Comparison of ENCODE assay signal across 23 cellular contexts in the genomic region with DNA sequence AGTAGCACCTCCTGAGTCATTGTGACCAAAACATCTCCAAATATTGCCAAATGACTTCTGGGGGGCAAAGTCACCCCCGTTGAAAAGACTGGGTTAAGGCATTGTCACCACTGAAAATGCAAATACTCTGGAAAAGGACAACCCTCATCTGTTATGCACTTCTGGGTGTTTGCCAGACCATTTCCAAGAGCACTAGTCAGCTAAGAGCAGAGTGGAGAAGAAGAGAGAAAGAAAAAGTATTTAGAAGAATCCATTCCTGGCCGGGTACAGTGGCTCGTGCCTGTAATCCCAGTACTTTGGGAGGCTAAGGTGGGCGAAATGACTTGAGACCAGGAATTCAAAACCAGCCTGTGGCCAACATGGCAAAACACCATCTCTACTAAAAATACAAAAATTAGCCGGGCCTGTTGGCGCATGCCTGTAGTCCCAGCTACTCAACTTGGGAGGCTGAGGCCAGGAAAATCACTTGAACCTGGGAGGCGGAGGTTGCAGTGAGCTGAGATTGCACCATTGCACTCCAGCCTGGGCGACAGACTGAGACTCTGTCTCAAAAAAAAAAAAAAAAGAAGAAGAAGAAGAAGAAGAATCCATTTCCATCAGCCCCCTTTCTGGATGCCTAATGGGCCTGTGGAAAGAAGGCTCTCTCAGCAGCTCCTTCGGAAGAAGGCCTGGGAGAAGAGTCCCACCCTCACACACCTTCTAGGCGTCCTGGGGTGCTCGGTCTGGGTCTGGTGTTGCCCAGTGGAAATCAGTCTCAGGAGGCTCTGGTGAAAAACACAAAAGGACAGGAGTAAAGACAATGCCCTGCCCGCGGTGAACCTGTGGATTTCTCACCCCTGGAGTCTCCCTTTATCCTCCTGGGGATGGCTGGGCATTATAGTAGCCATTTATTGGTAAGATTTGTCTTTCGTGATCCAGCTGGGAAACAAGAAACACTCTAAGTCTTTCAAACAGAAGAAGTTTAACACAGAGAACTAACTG. TPM values are rescaled to one million over a fixed set of nuclear protein-coding genes. Genes with fewer than 3 reads are reported as not detected.
A peak's percentile ranks its signal among the peaks of the same experiment; 100 is the strongest.
DNase-seq lines count a peak whose midpoint lies in the region; ATAC-seq, FAIRE-seq and TF ChIP-seq lines count a peak whose summit lies in the region.
"Had no signal": no experiment of that assay in that cellular context is flagged by ENCODE, and none has a peak within 500 bp of the region (broad histone marks: within the 10 kb centered on the region; RNA-seq: fewer than 3 reads in every experiment).

No MANE protein-coding gene starts in this region.

- H2AFZ ChIP-seq in H1 (ENCODE audit: low read length), result no peak overlapping the region
- H2AFZ ChIP-seq: hepatocyte had no signal

- H4K8ac ChIP-seq in H1 (ENCODE audit: extremely low read depth, insufficient read depth, low read length), result no peak overlapping the region

- no peaks in the 10 kb centered on the region for H3K79me1 ChIP-seq in H1 (ENCODE audit: low read depth, low read length)

- H3K27me3 ChIP-seq in H1 (replicated peaks in 1 of 4; ENCODE audit: control insufficient read depth in 3 of 4, extremely low read depth in 1 of 4, insufficient read depth in 3 of 4, low read length in 3 of 4), result peaks cover 0 to 26% (median 20%) of the 10 kb centered on the region in 4 experiments; a peak in 6 of 7 replicates
- H3K27me3 ChIP-seq: hepatocyte, SJSA1 had no signal

- no peak overlapping the region for H3K14ac ChIP-seq in H1 (ENCODE audit: insufficient read length)

- FAIRE-seq in H1 (lab: Jason Lieb, UNC), result no peak
- FAIRE-seq: GM12878, K562 had no signal

- no peak overlapping the region for H2BK120ac ChIP-seq in H1 (replicated peaks; ENCODE audit: low read depth, low read length)

- H2BK20ac ChIP-seq in H1 (ENCODE audit: low read length), result peak overlapping the region; percentile 44; the same call in 1 of the 2 replicates

- no peak overlapping the region for H4K5ac ChIP-seq in H1 (ENCODE audit: insufficient read length, low read depth, low read length)

- no peak for TF ChIP-seq CTCF in AG10803 (conservative IDR thresholded peaks at IDR 0.05; ENCODE audit: low read length)
- TF ChIP-seq CTCF in RWPE1 (conservative IDR thresholded peaks at IDR 0.05; ENCODE audit: low read depth), result no peak
- no peak for TF ChIP-seq CTCF in H1 (IDR thresholded peaks at IDR 0.05; ENCODE audit: control extremely low read depth in 1 of 3, insufficient read depth in 1 of 3, low read depth in 1 of 3, low read length in 3 of 3)
- no peak for TF ChIP-seq CTCF in coronary artery (IDR thresholded peaks at IDR 0.05)

- DNase-seq in AG10803 (ENCODE audit: low read depth) (peak; percentile 70), RWPE1 (ENCODE audit: low spot score) (no peak), H1 (ENCODE audit: low read depth in 1 of 2, low spot score in 2 of 2) (no peak), myocyte (ENCODE audit: low read depth) (peak; percentile 25), NCI-H2196 (lab: John Stamatoyannopoulos, UW; ENCODE audit: unreplicated experiment) (no peak), coronary artery (ENCODE audit: low spot score) (no peak)
- DNase-seq: activated CD4-positive, alpha-beta T cell treated with anti-CD3 and anti-CD28 coated beads for 36 hours; COR-L47; kidney glomerular epithelial cell; NCI-H2029; NCI-H524 treated with DMSO at 0.1 percent for 48 hours; stimulated activated CD4-positive, alpha-beta T cell treated with anti-CD3 and anti-CD28 coated beads, Interleukin-1b, Interleukin-23, amount 100 ng/mL, for 48 hours; stimulated activated naive CD8-positive, alpha-beta T cell treated with anti-CD3 and anti-CD28 coated beads, Interleukin-15, amount 100 ng/mL, for 72 hours; T1000 had no signal

- no peak overlapping the region for H3K4me2 ChIP-seq in H1 (ENCODE audit: insufficient read depth in 1 of 2, low read depth in 2 of 2, low read length in 2 of 2)
- H3K4me2 ChIP-seq: hepatocyte had no signal

- H3K79me2 ChIP-seq in H1 (ENCODE audit: control insufficient read depth in 1 of 2, insufficient read depth in 2 of 2, low read length in 2 of 2), result no peaks in the 10 kb centered on the region

- H3K23me2 ChIP-seq in H1 (ENCODE audit: low read depth, low read length), result peaks cover 9% of the 10 kb centered on the region; the same call in 1 of the 2 replicates

- H2BK15ac ChIP-seq in H1 (ENCODE audit: low read length), result peak overlapping the region; percentile 33; the same call in 1 of the 2 replicates

- H4K20me1 ChIP-seq in H1 (replicated peaks in 1 of 2; ENCODE audit: control insufficient read depth in 1 of 2, insufficient read depth in 2 of 2, low read length in 2 of 2), result no peaks in the 10 kb centered on the region

- H3K4me3 ChIP-seq in AG10803 (ENCODE audit: low read length), result no peak overlapping the region
- H3K4me3 ChIP-seq in H1 (ENCODE audit: extremely low read depth in 1 of 4, insufficient read depth in 2 of 4, low read depth in 3 of 4, low read length in 4 of 4), result no peak overlapping the region
- no peak overlapping the region for H3K4me3 ChIP-seq in coronary artery
- H3K4me3 ChIP-seq: GM12878, hepatocyte, K562, mucosa of descending colon, SJSA1 had no signal

- no peak overlapping the region; the same call in 1 of the 2 replicates for H2BK12ac ChIP-seq in H1 (ENCODE audit: low read depth, low read length)

- CTCF ChIA-PET in RWPE1 (lab: Yijun Ruan, JAX) (interaction anchor here (0.5 to 1.2 kb wide), 2 partner anchors 8 to 21 kb away, joined by 4 to 5 read pairs; no protein-coding TSS in a partner anchor), H1 (lab: Charles Lee; ENCODE audit: partially characterized antibody) (interaction anchor here (0.6 to 3.0 kb wide), 10 partner anchors 9 to 322 kb away, joined by 3 to 19 read pairs (median 5); no protein-coding TSS in a partner anchor)

- no peak overlapping the region for H4K91ac ChIP-seq in H1 (replicated peaks; ENCODE audit: insufficient read length, low read length)

- H3K56ac ChIP-seq in H1 (replicated peaks; ENCODE audit: insufficient read length, low read depth, low read length), result no peak overlapping the region

- WGBS in H1 (ENCODE audit: extremely low coverage in 1 of 2, insufficient coverage in 1 of 2, insufficient read length in 1 of 2, insufficient replicate concordance in 2 of 2, low coverage in 1 of 2, low lambda C conversion rate in 2 of 2, missing lambda C conversion rate in 1 of 2), 2 experiments, result 86% methylated on average over 13 of the region's 14 CpGs; no CpG with 5 or more reads in 1 of the 2 experiments

- no peak overlapping the region for H2AK5ac ChIP-seq in H1 (ENCODE audit: low read depth, low read length)

- no peak overlapping the region for H3K4ac ChIP-seq in H1 (replicated peaks; ENCODE audit: insufficient read length, low read depth, low read length)

- H3K9me3 ChIP-seq in H1 (ENCODE audit: insufficient read depth in 2 of 2, low read depth in 1 of 2, low read length in 1 of 2), result no peaks in the 10 kb centered on the region
- H3K9me3 ChIP-seq: mucosa of descending colon, SJSA1 had no signal

- TF ChIP-seq RAD21 in H1 (IDR thresholded peaks at IDR 0.05 in 1 of 2, conservative IDR thresholded peaks at IDR 0.05 in 1 of 2; ENCODE audit: low read depth in 2 of 2, low read length in 2 of 2), result no peak

- TF ChIP-seq POLR2A in H1 (IDR thresholded peaks at IDR 0.05; ENCODE audit: control extremely low read depth in 1 of 2, low read depth in 2 of 2, low read length in 2 of 2), result no peak

- no peak for TF ChIP-seq EP300 in H1 (IDR thresholded peaks at IDR 0.05; ENCODE audit: borderline replicate concordance in 1 of 2, low read depth in 2 of 2, low read length in 2 of 2)

- no peak overlapping the region for H3K23ac ChIP-seq in H1 (ENCODE audit: insufficient read length)

- H3K9ac ChIP-seq in H1 (replicated peaks in 1 of 4; ENCODE audit: extremely low read depth in 1 of 4, low read depth in 3 of 4, low read length in 3 of 4), result no peak overlapping the region

- peak overlapping the region; percentile 42; the same call in 1 of the 2 replicates for H3K18ac ChIP-seq in H1 (ENCODE audit: extremely low read depth, low read length)

- peak overlapping the region; percentile 78 for H3K27ac ChIP-seq in RWPE1
- H3K27ac ChIP-seq in H1 (ENCODE audit: low read depth, low read length), result no peak overlapping the region
- no peak overlapping the region for H3K27ac ChIP-seq in coronary artery
- H3K27ac ChIP-seq: hepatocyte, SJSA1 had no signal

- H2BK5ac ChIP-seq in H1 (ENCODE audit: low read depth, low read length), result no peak overlapping the region

- no peak for ATAC-seq in GM19351 (IDR thresholded peaks at IDR 0.05; ENCODE audit: unreplicated experiment)
- no peak for ATAC-seq in HG03521 (IDR thresholded peaks at IDR 0.05; ENCODE audit: unreplicated experiment)
- ATAC-seq: activated CD4-positive, alpha-beta T cell treated with anti-CD3 and anti-CD28 coated beads for 36 hours; GM12878; K562; mucosa of descending colon; sciatic nerve; stimulated activated naive CD8-positive, alpha-beta T cell treated with anti-CD3 and anti-CD28 coated beads, Interleukin-15, amount 100 ng/mL, for 72 hours had no signal

- no peaks in the 10 kb centered on the region for H3K36me3 ChIP-seq in H1 (ENCODE audit: control insufficient read depth in 2 of 4, insufficient read depth in 4 of 4, low read length in 3 of 4)

- POLR2A ChIA-PET in RWPE1 (lab: Yijun Ruan, JAX; ENCODE audit: low non-redundant PET) (interaction anchor here (0.7 kb wide), 1 partner anchor 44 kb away, joined by 8 read pairs; no protein-coding TSS in a partner anchor), H1 (lab: Charles Lee; ENCODE audit: partially characterized antibody) (interaction anchor here (0.9 to 6.8 kb wide), 10 partner anchors 7 to 90 kb away, joined by 3 to 57 read pairs (median 4); a partner anchor contains a TSS)

- peaks cover 0 to 47% (median 38%) of the 10 kb centered on the region in 4 experiments; a peak in 6 of 7 replicates for H3K4me1 ChIP-seq in H1 (replicated peaks in 1 of 4; ENCODE audit: control insufficient read depth in 3 of 4, insufficient read depth in 4 of 4, low read length in 3 of 4)

RNA-seq across cellular contexts. Expression of a gene that starts 3.5 kb away (rescaled TPM):
- total RNA-seq in H1 (2021; fragmentation: NEBNext Ultra II Directional; extraction: Animal tissue kit (Norgen Biotek cat#: 25700)), result 6.3 and 6.7 TPM in 2 replicates
- 5.1 and 9.2 TPM in 2 replicates for polyA plus RNA-seq in H1 (2011; rRNA removed)
- 4.2 TPM for polyA plus RNA-seq in H1 (2011; cell fraction: cytosol; rRNA removed)
- 7.9 TPM for polyA plus RNA-seq in H1 (2011; cell fraction: nucleus; rRNA removed)
- 27.4 to 39.4 TPM (median 31.7 TPM) in 4 replicates for polyA plus RNA-seq in H1 (2012, experiment 1 of 2)
- polyA plus RNA-seq in H1 (2012, experiment 2 of 2), result 11.0 TPM
- 11.7 TPM for polyA plus RNA-seq in H1 (2013, experiment 1 of 2)
- 13.4 TPM for polyA plus RNA-seq in H1 (2013, experiment 2 of 2)
- polyA minus RNA-seq in H1 (2011; rRNA and poly(A)+ RNA removed), result 2.2 and 3.2 TPM in 2 replicates
- polyA minus RNA-seq in H1 (2011; cell fraction: cytosol; rRNA and poly(A)+ RNA removed), result 3.6 TPM
- 7.4 TPM for polyA minus RNA-seq in H1 (2011; cell fraction: nucleus; rRNA and poly(A)+ RNA removed)
- 135 and 146 TPM in 2 replicates for total RNA-seq in myocyte
- 103 TPM for polyA plus RNA-seq in myocyte (2012)
- total RNA-seq: OCI-LY7 had no signal

RNA-seq across cellular contexts. Expression of a gene that starts 5.1 kb away (rescaled TPM):
- 85.5 and 89.0 TPM in 2 replicates for total RNA-seq in H1 (2021; fragmentation: NEBNext Ultra II Directional; extraction: Animal tissue kit (Norgen Biotek cat#: 25700))
- 156 and 192 TPM in 2 replicates for polyA plus RNA-seq in H1 (2011; rRNA removed)
- 97.5 TPM for polyA plus RNA-seq in H1 (2011; cell fraction: cytosol; rRNA removed)
- polyA plus RNA-seq in H1 (2011; cell fraction: nucleus; rRNA removed), result 220 TPM
- 83.5 to 112 TPM (median 108 TPM) in 4 replicates for polyA plus RNA-seq in H1 (2012, experiment 1 of 2)
- 95.0 TPM for polyA plus RNA-seq in H1 (2012, experiment 2 of 2)
- polyA plus RNA-seq in H1 (2013, experiment 1 of 2), result 112 TPM
- 115 TPM for polyA plus RNA-seq in H1 (2013, experiment 2 of 2)
- polyA minus RNA-seq in H1 (2011; rRNA and poly(A)+ RNA removed), result 117 and 161 TPM in 2 replicates
- polyA minus RNA-seq in H1 (2011; cell fraction: cytosol; rRNA and poly(A)+ RNA removed), result 49.3 TPM
- 76.1 TPM for polyA minus RNA-seq in H1 (2011; cell fraction: nucleus; rRNA and poly(A)+ RNA removed)
- total RNA-seq in myocyte, result 0.13 and 1.0 TPM in 2 replicates
- polyA plus RNA-seq in myocyte (2012), result 0.59 TPM

RNA-seq across cellular contexts. Expression of a gene that starts 38.6 kb away (rescaled TPM):
- 42.1 and 45.8 TPM in 2 replicates for total RNA-seq in H1 (2021; fragmentation: NEBNext Ultra II Directional; extraction: Animal tissue kit (Norgen Biotek cat#: 25700))
- 28.7 and 48.7 TPM in 2 replicates for polyA plus RNA-seq in H1 (2011; rRNA removed)
- polyA plus RNA-seq in H1 (2011; cell fraction: cytosol; rRNA removed), result 29.1 TPM
- polyA plus RNA-seq in H1 (2011; cell fraction: nucleus; rRNA removed), result 46.5 TPM
- polyA plus RNA-seq in H1 (2012, experiment 1 of 2), result 40.7 to 46.5 TPM (median 44.7 TPM) in 4 replicates
- polyA plus RNA-seq in H1 (2012, experiment 2 of 2), result 56.1 TPM
- 75.2 TPM for polyA plus RNA-seq in H1 (2013, experiment 1 of 2)
- polyA plus RNA-seq in H1 (2013, experiment 2 of 2), result 89.3 TPM
- polyA minus RNA-seq in H1 (2011; rRNA and poly(A)+ RNA removed), result 33.4 and 50.9 TPM in 2 replicates
- polyA minus RNA-seq in H1 (2011; cell fraction: cytosol; rRNA and poly(A)+ RNA removed), result 28.5 TPM
- 29.2 TPM for polyA minus RNA-seq in H1 (2011; cell fraction: nucleus; rRNA and poly(A)+ RNA removed)
- total RNA-seq in myocyte, result 147 and 150 TPM in 2 replicates
- polyA plus RNA-seq in myocyte (2012), result 140 TPM

Comparison
In these comparisons a context has a peak if more than half of its experiments do, and no peak if none do; other contexts are left out.
1. DNase-seq: peak in AG10803 (single experiment) and myocyte (single experiment); none in RWPE1 (single experiment), H1 (0 of 2), NCI-H2196 (single experiment) and coronary artery (single experiment).
2. RNA of a gene that starts 3.5 kb away (total RNA-seq): 135 to 146 TPM in myocyte; 6.3 to 6.7 TPM in H1; every median in the first group is over 10 times any median in the second.
3. RNA of a gene that starts 5.1 kb away (total RNA-seq): 85.5 to 89.0 TPM in H1; 0.13 to 1.0 TPM in myocyte; every median in the first group is over 10 times any median in the second.